ENCODE assay signal across 8 cellular contexts in the genomic region with DNA sequence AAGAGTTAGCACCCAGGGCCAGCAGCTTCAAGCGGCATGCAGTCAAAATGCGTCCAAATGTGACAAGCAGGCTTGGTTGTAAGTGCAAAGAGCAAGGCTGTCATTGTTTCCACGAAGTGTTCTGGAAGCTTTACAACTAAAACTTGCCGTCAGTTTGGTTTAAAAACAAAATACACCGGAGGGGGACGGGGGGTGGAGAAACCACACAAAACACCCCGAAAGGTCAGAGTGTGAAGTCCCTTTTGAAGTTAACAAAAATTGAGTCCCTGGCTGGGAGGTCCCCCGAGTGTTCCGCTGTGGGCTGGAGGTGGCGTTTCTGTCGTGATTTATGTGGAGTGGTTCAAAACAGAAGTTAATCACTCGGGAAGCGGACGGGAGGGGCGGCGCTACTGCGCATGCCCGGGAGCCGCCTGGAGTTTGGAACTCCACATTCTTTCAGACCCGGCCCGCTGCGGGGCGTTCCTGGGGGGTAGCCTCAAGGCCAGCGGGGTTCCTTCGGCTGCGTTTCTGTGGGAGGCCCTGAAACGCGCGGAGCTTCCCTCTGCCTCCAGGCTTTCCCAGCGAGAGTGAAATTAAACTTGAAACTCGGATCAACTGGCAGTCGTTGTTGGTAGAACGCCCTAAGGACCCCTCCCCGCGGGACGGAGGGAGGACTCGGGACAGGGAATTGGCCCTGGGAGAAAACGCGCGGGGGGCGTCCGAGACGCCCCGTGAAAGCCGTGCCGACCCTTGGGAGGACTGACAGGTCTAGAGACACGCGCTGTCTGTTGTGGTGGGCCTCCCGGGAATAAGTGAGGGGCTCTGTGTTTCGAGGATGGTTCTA. TPM values are rescaled to one million over a fixed set of nuclear protein-coding genes. Genes with fewer than 3 reads are reported as not detected.
DNase-seq lines count a peak whose midpoint lies in the region; ATAC-seq and TF ChIP-seq lines count a peak whose summit lies in the region.

No MANE protein-coding gene starts in this region.

- H3K4me3 ChIP-seq in CD4-positive, CD25-positive, alpha-beta regulatory T cell (ENCODE audit: low read depth, low read length) = peak overlapping the region; percentile 72
- H3K4me3 ChIP-seq in HUES64 (ENCODE audit: low read length) (peak overlapping the region; percentile 87), gastroesophageal sphincter (peak overlapping the region; percentile 73 to 90), neutrophil (ENCODE audit: low read depth in 1 of 2, low read length in 1 of 2) (peak overlapping the region; percentile 80 to 93)

- peaks cover 23 to 70% (median 41%) of the 10 kb centered on the region in 4 donors for H3K4me1 Mint-ChIP-seq in CD4-positive, CD25-positive, alpha-beta regulatory T cell
- peaks cover 56% of the 10 kb centered on the region for H3K4me1 Mint-ChIP-seq in activated naive CD4-positive, alpha-beta T cell treated with anti-CD3 and anti-CD28 coated beads for 36 hours (ENCODE audit: low read depth)

- no peaks in the 10 kb centered on the region for H3K9me3 ChIP-seq in CD4-positive, CD25-positive, alpha-beta regulatory T cell (ENCODE audit: control insufficient read depth in 2 of 2, low read length in 2 of 2)
- H3K9me3 ChIP-seq in HUES64 (ENCODE audit: insufficient read depth, low read depth, low read length) = no peaks in the 10 kb centered on the region
- no peaks in the 10 kb centered on the region for H3K9me3 ChIP-seq in gastroesophageal sphincter
- H3K9me3 ChIP-seq in neutrophil = no peaks in the 10 kb centered on the region

- peak overlapping the region; percentile 96 to 98 (median 96) for H3K4me3 Mint-ChIP-seq in CD4-positive, CD25-positive, alpha-beta regulatory T cell
- peak overlapping the region; percentile 89 for H3K4me3 Mint-ChIP-seq in activated naive CD4-positive, alpha-beta T cell treated with anti-CD3 and anti-CD28 coated beads for 36 hours

- peak overlapping the region; percentile 98 to 99 (median 99) for H3K27ac Mint-ChIP-seq in CD4-positive, CD25-positive, alpha-beta regulatory T cell
- peak overlapping the region; percentile 99 for H3K27ac Mint-ChIP-seq in activated naive CD4-positive, alpha-beta T cell treated with anti-CD3 and anti-CD28 coated beads for 36 hours

- peak; percentile 71 to 80 (median 73) for DNase-seq in CD4-positive, CD25-positive, alpha-beta regulatory T cell
- DNase-seq in SK-N-DZ (ENCODE audit: low spot score) = peak; percentile 65
- DNase-seq in activated naive CD4-positive, alpha-beta T cell treated with anti-CD3 and anti-CD28 coated beads for 36 hours = peak; percentile 93
- peak; percentile 89 for DNase-seq in stromal cell of bone marrow (ENCODE audit: low read depth)

- peak overlapping the region; percentile 90 for H3K9ac ChIP-seq in HUES64 (ENCODE audit: low read depth, low read length)

- TF ChIP-seq CTCF in gastroesophageal sphincter (IDR thresholded peaks at IDR 0.05) (no peak), neutrophil (IDR thresholded peaks at IDR 0.05) (no peak)

- CTCF ChIA-PET in activated naive CD4-positive, alpha-beta T cell treated with anti-CD3 and anti-CD28 coated beads for 36 hours (lab: Charles Lee) = interaction anchor here (0.6 to 6.1 kb wide), 9 partner anchors 72 to 214 kb away, joined by 3 to 47 read pairs (median 8); no protein-coding TSS in a partner anchor

- H3K36me3 Mint-ChIP-seq in CD4-positive, CD25-positive, alpha-beta regulatory T cell = peaks cover 4% of the 10 kb centered on the region
- peaks cover 15% of the 10 kb centered on the region for H3K36me3 Mint-ChIP-seq in activated naive CD4-positive, alpha-beta T cell treated with anti-CD3 and anti-CD28 coated beads for 36 hours (ENCODE audit: low read depth)

- peaks cover 62% of the 10 kb centered on the region for H3K27me3 Mint-ChIP-seq in CD4-positive, CD25-positive, alpha-beta regulatory T cell
- H3K27me3 Mint-ChIP-seq in activated naive CD4-positive, alpha-beta T cell treated with anti-CD3 and anti-CD28 coated beads for 36 hours (ENCODE audit: low read depth) = no peaks in the 10 kb centered on the region

- under 1% methylated on average over 50 of the region's 50 CpGs for WGBS in HUES64
- 0 to 1% methylated on average over 5 to 20 of the region's 50 CpGs for WGBS in gastroesophageal sphincter (ENCODE audit: low coverage in 1 of 2), 2 donors

- H3K4me1 ChIP-seq in CD4-positive, CD25-positive, alpha-beta regulatory T cell (ENCODE audit: control insufficient read depth, insufficient read depth, low read length, poor library complexity, severe bottlenecking) = peaks cover 68% of the 10 kb centered on the region
- H3K4me1 ChIP-seq in HUES64 (ENCODE audit: insufficient read depth, low read length) = peaks cover 36% of the 10 kb centered on the region
- H3K4me1 ChIP-seq in gastroesophageal sphincter = peaks cover 10 to 52% (median 16%) of the 10 kb centered on the region in 3 donors
- peaks cover 46 to 55% of the 10 kb centered on the region in 2 experiments for H3K4me1 ChIP-seq in neutrophil (ENCODE audit: control insufficient read depth in 1 of 2, insufficient read depth in 1 of 2, low read depth in 1 of 2, low read length in 1 of 2)

- peak overlapping the region; percentile 97 for H3K27ac ChIP-seq in CD4-positive, CD25-positive, alpha-beta regulatory T cell (ENCODE audit: insufficient read depth, low read length, poor library complexity, severe bottlenecking)
- H3K27ac ChIP-seq in HUES64 (ENCODE audit: low read depth, low read length) (peak overlapping the region; percentile 93), gastroesophageal sphincter (peak overlapping the region; percentile 94 to 99 (median 99)), neutrophil (peak overlapping the region; percentile 93)

- intact Hi-C loops in activated naive CD4-positive, alpha-beta T cell treated with anti-CD3 and anti-CD28 coated beads for 36 hours (cut with micrococcal nuclease) = loop anchor here (1.0 to 10.0 kb wide), 11 partner anchors 8 to 877 kb away; partner anchors contain the start of genes METTL4 and NDC80

- ATAC-seq in CD4-positive, CD25-positive, alpha-beta regulatory T cell (ENCODE audit: low read depth in 2 of 2) = peak; percentile 14 to 17
- ATAC-seq in gastroesophageal sphincter (peak; percentile 33), HG03095 (IDR thresholded peaks at IDR 0.05; ENCODE audit: unreplicated experiment) (no peak)

- H3K27me3 ChIP-seq in CD4-positive, CD25-positive, alpha-beta regulatory T cell (ENCODE audit: control insufficient read depth, insufficient read depth, low read length) = peaks cover 5% of the 10 kb centered on the region
- H3K27me3 ChIP-seq in HUES64 (ENCODE audit: insufficient read depth, low read length) = no peaks in the 10 kb centered on the region
- H3K27me3 ChIP-seq in gastroesophageal sphincter = no peaks in the 10 kb centered on the region
- H3K27me3 ChIP-seq in neutrophil = peaks cover 32% of the 10 kb centered on the region

- H3K36me3 ChIP-seq in CD4-positive, CD25-positive, alpha-beta regulatory T cell (ENCODE audit: control insufficient read depth, insufficient read depth, low read length) = peaks cover 2% of the 10 kb centered on the region
- H3K36me3 ChIP-seq in HUES64 (ENCODE audit: insufficient read depth, low read length) (peaks cover 17% of the 10 kb centered on the region), gastroesophageal sphincter (peaks cover 0 to 5% of the 10 kb centered on the region in 2 donors), neutrophil (no peaks in the 10 kb centered on the region)

- TF ChIP-seq POLR2A in gastroesophageal sphincter (IDR thresholded peaks at IDR 0.05) = peak; percentile 92 to 93

- H3K9me3 Mint-ChIP-seq in CD4-positive, CD25-positive, alpha-beta regulatory T cell = peaks cover 0 to 4% (median 0%) of the 10 kb centered on the region in 7 donors
- no peaks in the 10 kb centered on the region for H3K9me3 Mint-ChIP-seq in activated naive CD4-positive, alpha-beta T cell treated with anti-CD3 and anti-CD28 coated beads for 36 hours

- no peak for TF ChIP-seq EP300 in gastroesophageal sphincter (IDR thresholded peaks at IDR 0.05)

RNA-seq across cellular contexts. Expression of gene TGIF1, which starts 1.4 kb away (rescaled TPM):
- total RNA-seq in CD4-positive, CD25-positive, alpha-beta regulatory T cell = 37.3 TPM
- polyA plus RNA-seq in CD4-positive, CD25-positive, alpha-beta regulatory T cell = 10 to 100 TPM; 42.6 to 86.8 (median 51.0) TPM
- 164 TPM for polyA plus RNA-seq in HUES64 (2013, experiment 1 of 2)
- polyA plus RNA-seq in HUES64 (2013, experiment 2 of 2) = 187 TPM
- 19.3 TPM in 2 replicates for polyA plus RNA-seq in SK-N-DZ (2014; cell fraction: cytosol; rRNA removed)
- 20.4 and 30.6 TPM in 2 replicates for polyA plus RNA-seq in SK-N-DZ (2014; cell fraction: nucleus; rRNA removed)
- 10 to 100 TPM; 23.7 to 24.1 TPM for total RNA-seq in activated naive CD4-positive, alpha-beta T cell treated with anti-CD3 and anti-CD28 coated beads for 36 hours
- 10 to 100 TPM; 55.5 to 95.8 (median 77.0) TPM for total RNA-seq in gastroesophageal sphincter
